8 cellular contexts compared by ENCODE assay signal in genomic region chr3:156483426-156483825, GRCh38.
A peak's percentile ranks its signal among the peaks of the same experiment; 100 is the strongest.
DNase-seq lines count a peak whose midpoint lies in the region; ATAC-seq and TF ChIP-seq lines count a peak whose summit lies in the region.

No MANE protein-coding gene starts in this region.

- ATAC-seq in Right ventricle myocardium inferior (peak; percentile 64), HG02642 (IDR thresholded peaks at IDR 0.05; ENCODE audit: poor library complexity, unreplicated experiment) (peak; percentile 81), natural killer cell (peak; percentile 79 to 87 (median 85))

- no peaks in the 10 kb centered on the region for H4K20me1 ChIP-seq in H9 (ENCODE audit: control insufficient read depth, insufficient read depth, insufficient read length)

- H4K8ac ChIP-seq in H9 (replicated peaks; ENCODE audit: insufficient read length, low read depth, low read length): no peak overlapping the region

- H2BK5ac ChIP-seq in H9 (ENCODE audit: insufficient read length, low read length): no peak overlapping the region

- no peak overlapping the region for H3K23ac ChIP-seq in H9 (ENCODE audit: insufficient read length, low read depth, low read length)

- H3K18ac ChIP-seq in H9 (ENCODE audit: insufficient read length, low read depth, low read length): no peak overlapping the region

- no peaks in the 10 kb centered on the region for H3K79me2 ChIP-seq in H9 (ENCODE audit: insufficient read depth, low read length)

- H3K4me1 Mint-ChIP-seq in chondrocyte (ENCODE audit: low read depth) (peaks cover 40% of the 10 kb centered on the region), natural killer cell (peaks cover 27 to 31% of the 10 kb centered on the region in 2 donors), H9 (peaks cover 5 to 6% of the 10 kb centered on the region in 2 experiments)

- H2AFZ ChIP-seq in H9 (ENCODE audit: low read length): no peak overlapping the region

- H3K27me3 Mint-ChIP-seq in chondrocyte (ENCODE audit: low read depth) (no peaks in the 10 kb centered on the region), natural killer cell (ENCODE audit: low read depth in 2 of 2) (peaks cover 7 to 10% of the 10 kb centered on the region in 2 donors), H9 (ENCODE audit: low read depth) (no peaks in the 10 kb centered on the region)

- no peaks in the 10 kb centered on the region for H3K4me1 ChIP-seq in H9 (ENCODE audit: insufficient read depth, low read length)

- no peaks in the 10 kb centered on the region for H3K79me1 ChIP-seq in H9 (ENCODE audit: insufficient read depth, low read depth, low read length, poor library complexity, severe bottlenecking)

- no peak overlapping the region for H3K14ac ChIP-seq in H9 (ENCODE audit: insufficient read depth, low read length)

- H3K27ac ChIP-seq in H9 (ENCODE audit: insufficient read length, low read depth, low read length): no peak overlapping the region

- no peak for DNase-seq in Right ventricle myocardium inferior (ENCODE audit: missing footprints)
- no peak for DNase-seq in cardiac septum (ENCODE audit: low spot score)
- DNase-seq in NOMO-1 treated with dmso at 0.1 percent for 144 hours (lab: John Stamatoyannopoulos, UW; ENCODE audit: unreplicated experiment): peak; percentile 80
- no peak for DNase-seq in chondrocyte (ENCODE audit: low spot score)
- DNase-seq in natural killer cell: no peak
- no peak for DNase-seq in occipital lobe (lab: John Stamatoyannopoulos, UW)
- no peak for DNase-seq in H9

- H3K27me3 ChIP-seq in H9 (ENCODE audit: insufficient read depth, low read length): no peaks in the 10 kb centered on the region

- no peaks in the 10 kb centered on the region for H3K36me3 Mint-ChIP-seq in chondrocyte (ENCODE audit: low read depth)
- H3K36me3 Mint-ChIP-seq in natural killer cell: no peaks in the 10 kb centered on the region
- H3K36me3 Mint-ChIP-seq in H9 (ENCODE audit: insufficient read depth in 1 of 3, low read depth in 3 of 3): no peaks in the 10 kb centered on the region

- no peak overlapping the region for H3K4me2 ChIP-seq in H9 (ENCODE audit: insufficient read depth, insufficient read length, low read length)

- H3K9me3 Mint-ChIP-seq in chondrocyte (ENCODE audit: low read depth): no peaks in the 10 kb centered on the region
- H3K9me3 Mint-ChIP-seq in natural killer cell: no peaks in the 10 kb centered on the region
- no peaks in the 10 kb centered on the region for H3K9me3 Mint-ChIP-seq in H9

- no peak overlapping the region for H4K5ac ChIP-seq in H9 (ENCODE audit: insufficient read length, low read depth, low read length)

- intact Hi-C loops in Right ventricle myocardium inferior (cut with DNase I) (no loop called here), cardiac septum (cut with DNase I) (no loop called here), natural killer cell (cut with micrococcal nuclease) (loop anchor here (5.0 kb wide), 1 partner anchor 189 kb away; the partner anchor contains the start of gene TIPARP)

- H2BK20ac ChIP-seq in H9 (ENCODE audit: low read depth, low read length, poor library complexity, severe bottlenecking): no peak overlapping the region

- no peak overlapping the region for H2AK5ac ChIP-seq in H9 (ENCODE audit: insufficient read length, low read length)

- no peak overlapping the region for H3K9ac ChIP-seq in H9 (ENCODE audit: extremely low read depth, insufficient read length, low read length)

- H3K4me3 Mint-ChIP-seq in chondrocyte (ENCODE audit: unreplicated experiment) (no peak overlapping the region), natural killer cell (peak overlapping the region; percentile 74), H9 (no peak overlapping the region)

- no peaks in the 10 kb centered on the region for H3K9me3 ChIP-seq in H9 (ENCODE audit: control insufficient read depth, low read depth, low read length)

- H2BK120ac ChIP-seq in H9 (ENCODE audit: low read depth, low read length, poor library complexity, severe bottlenecking): no peak overlapping the region

- H3T11ph ChIP-seq in H9 (ENCODE audit: low read length): no peak overlapping the region

- no peak overlapping the region for H3K4ac ChIP-seq in H9 (ENCODE audit: low read depth, low read length)

- no peak overlapping the region for H2BK15ac ChIP-seq in H9 (ENCODE audit: low read depth, low read length)

- H3K27ac Mint-ChIP-seq in chondrocyte (ENCODE audit: unreplicated experiment) (peak overlapping the region; percentile 74), natural killer cell (peak overlapping the region; percentile 77 to 80), H9 (no peak overlapping the region)

- no peak overlapping the region for H3K56ac ChIP-seq in H9 (ENCODE audit: insufficient read length, low read depth, low read length)

- TF ChIP-seq CTCF in chondrocyte (IDR thresholded peaks at IDR 0.05) (no peak), natural killer cell (IDR thresholded peaks at IDR 0.05) (no peak), H9 (conservative IDR thresholded peaks at IDR 0.05) (no peak)

- no CpG with 5 or more reads among the region's 1 CpG for WGBS in H9 (ENCODE audit: extremely low coverage, insufficient read length, low lambda C conversion rate)

- H2BK12ac ChIP-seq in H9 (ENCODE audit: insufficient read length, low read depth, low read length): no peak overlapping the region

- H3K23me2 ChIP-seq in H9 (ENCODE audit: insufficient read length, low read depth, low read length, poor library complexity, severe bottlenecking): no peaks in the 10 kb centered on the region

- H4K91ac ChIP-seq in H9 (ENCODE audit: insufficient read length, low read depth, low read length): no peak overlapping the region

Comparison
In these comparisons a context has a peak if more than half of its experiments do, and no peak if none do; other contexts are left out.
1. H3K27ac Mint-ChIP-seq: peak in chondrocyte (single experiment) and natural killer cell (2 of 2); none in H9 (0 of 3).
2. Peak in every context shown above with its lines, with median percentiles within 50 percentile points of each other: ATAC-seq.